Comparison of ENCODE assay signal across 37 cellular contexts in genomic region chr3:32897981-32898623, GRCh38. TPM values are rescaled to one million over a fixed set of nuclear protein-coding genes. Genes with fewer than 3 reads are reported as not detected.
DNase-seq lines count a peak whose midpoint lies in the region; ATAC-seq, FAIRE-seq and TF ChIP-seq lines count a peak whose summit lies in the region.
"Had no signal": no experiment of that assay in that cellular context is flagged by ENCODE, and none has a peak within 500 bp of the region (broad histone marks: within the 10 kb centered on the region; RNA-seq: fewer than 3 reads in every experiment).

No MANE protein-coding gene starts in this region.

- peaks cover 57% of the 10 kb centered on the region for H3K27me3 Mint-ChIP-seq in HFFc6 (ENCODE audit: insufficient read depth)
- H3K27me3 Mint-ChIP-seq in chondrocyte (ENCODE audit: low read depth) = peaks cover 7% of the 10 kb centered on the region
- no peaks in the 10 kb centered on the region for H3K27me3 Mint-ChIP-seq in nephron progenitor cell (ENCODE audit: low read depth, poor library complexity)

- H3K4me3 Mint-ChIP-seq in HFFc6 (no peak overlapping the region), chondrocyte (ENCODE audit: unreplicated experiment) (no peak overlapping the region), nephron progenitor cell (no peak overlapping the region)
- H3K4me3 Mint-ChIP-seq: activated B cell treated with CpG ODN at 0.5 μM for 24 hours; activated naive CD8-positive, alpha-beta T cell treated with anti-CD3 and anti-CD28 coated beads, Interleukin-2, amount 10 ng/mL, durations not matched to agents 7 days and 5 days; activated T-cell treated with anti-CD3 and anti-CD28 coated beads, Interleukin-2, amount 50 U/mL, for 24 hours; CD4-positive, alpha-beta T cell; mesothelial cell of epicardium; naive B cell had no signal

- 39% methylated on average over 5 of the region's 5 CpGs for WGBS in A549 (ENCODE audit: missing lambda C conversion rate)

- H3K9me3 Mint-ChIP-seq in HFFc6 (no peaks in the 10 kb centered on the region), chondrocyte (ENCODE audit: low read depth) (no peaks in the 10 kb centered on the region), nephron progenitor cell (peaks cover 13% of the 10 kb centered on the region)
- H3K9me3 Mint-ChIP-seq: activated B cell treated with CpG ODN at 0.5 μM for 24 hours; activated naive CD8-positive, alpha-beta T cell treated with anti-CD3 and anti-CD28 coated beads, Interleukin-2, amount 10 ng/mL, durations not matched to agents 7 days and 5 days; activated T-cell treated with anti-CD3 and anti-CD28 coated beads, Interleukin-2, amount 50 U/mL, for 24 hours; CD4-positive, alpha-beta T cell; mesothelial cell of epicardium; naive B cell had no signal

- TF ChIP-seq POLR2A in A549 (IDR thresholded peaks at IDR 0.05; ENCODE audit: low read length) = no peak

- CTCF ChIA-PET in A549 (lab: Yijun Ruan, JAX) = interaction anchor here (0.6 to 1.2 kb wide), 8 partner anchors 13 to 1802 kb away, joined by 3 to 7 read pairs (median 4); no protein-coding TSS in a partner anchor

- no peak for TF ChIP-seq RAD21 in A549 (conservative IDR thresholded peaks at IDR 0.05 in 1 of 2, IDR thresholded peaks at IDR 0.05 in 1 of 2)

- peak; percentile 62 to 63; a peak in 4 of 6 replicates for ATAC-seq in A549
- ATAC-seq: esophagus mucosa, foreskin keratinocyte had no signal

- H3K36me3 Mint-ChIP-seq in HFFc6 (ENCODE audit: low read depth) (no peaks in the 10 kb centered on the region), chondrocyte (ENCODE audit: low read depth) (no peaks in the 10 kb centered on the region), nephron progenitor cell (ENCODE audit: low read depth) (peaks cover 87% of the 10 kb centered on the region)
- H3K36me3 Mint-ChIP-seq: activated naive CD8-positive, alpha-beta T cell treated with anti-CD3 and anti-CD28 coated beads, Interleukin-2, amount 10 ng/mL, durations not matched to agents 7 days and 5 days; mesothelial cell of epicardium; naive B cell had no signal

- no peak overlapping the region for H3K4me3 ChIP-seq in A549
- H3K4me3 ChIP-seq: ascending aorta had no signal

- 0 out of 3 replicates have a peak, but pooled peaks have one; percentile 7 for TF ChIP-seq CTCF in A549 (IDR thresholded peaks at IDR 0.05)
- 0 out of 2 replicates have a peak, but pooled peaks have one; percentile 27 for TF ChIP-seq CTCF in HFFc6 (IDR thresholded peaks at IDR 0.05)
- peak; percentile 25 for TF ChIP-seq CTCF in chondrocyte (IDR thresholded peaks at IDR 0.05)
- TF ChIP-seq CTCF in nephron progenitor cell (IDR thresholded peaks at IDR 0.05) = no peak

- no peak overlapping the region for H3K27ac ChIP-seq in A549
- H3K27ac ChIP-seq: ascending aorta, foreskin keratinocyte had no signal

- no peaks in the 10 kb centered on the region for H3K4me1 ChIP-seq in A549
- H3K4me1 ChIP-seq: ascending aorta, foreskin keratinocyte had no signal

- H3K27ac Mint-ChIP-seq in HFFc6 (no peak overlapping the region), chondrocyte (ENCODE audit: unreplicated experiment) (no peak overlapping the region), nephron progenitor cell (peak overlapping the region; percentile 57)
- H3K27ac Mint-ChIP-seq: activated B cell treated with CpG ODN at 0.5 μM for 24 hours; activated naive CD8-positive, alpha-beta T cell treated with anti-CD3 and anti-CD28 coated beads, Interleukin-2, amount 10 ng/mL, durations not matched to agents 7 days and 5 days; activated T-cell treated with anti-CD3 and anti-CD28 coated beads, Interleukin-2, amount 50 U/mL, for 24 hours; CD4-positive, alpha-beta T cell; mesothelial cell of epicardium; naive B cell had no signal

- no peak overlapping the region for H3K4me2 ChIP-seq in A549

- no peak for DNase-seq in A549 (ENCODE audit: low read depth in 1 of 2, low spot score in 1 of 2)
- no peak for DNase-seq in HFFc6
- DNase-seq in chondrocyte (ENCODE audit: low spot score) = no peak
- no peak for DNase-seq in nephron progenitor cell
- no peak for DNase-seq in NCI-H1694 treated with DMSO at 0.1 percent for 48 hours (lab: John Stamatoyannopoulos, UW)
- no peak for DNase-seq in NCI-H1105 (lab: John Stamatoyannopoulos, UW)
- DNase-seq in NCI-H345 treated with DMSO at 0.1 percent for 48 hours (lab: John Stamatoyannopoulos, UW; ENCODE audit: unreplicated experiment) = no peak
- no peak for DNase-seq in inferior parietal cortex (ENCODE audit: extremely low spot score)
- DNase-seq: activated B cell treated with CpG ODN at 0.5 μM for 24 hours; activated CD4-positive, alpha-beta T cell treated with anti-CD3 and anti-CD28 coated beads, Interleukin-2, amount 50 U/mL, for 1 hour; activated effector memory CD4-positive, alpha-beta T cell treated with anti-CD3 and anti-CD28 coated beads, Interleukin-2, amount 50 U/mL, for 16 hours; activated naive CD8-positive, alpha-beta T cell treated with anti-CD3 and anti-CD28 coated beads, Interleukin-2, amount 10 ng/mL, durations not matched to agents 7 days and 5 days; activated T-cell treated with anti-CD3 and anti-CD28 coated beads, Interleukin-2, amount 50 U/mL, for 24 hours; AML-193; caudate nucleus; CD4-positive, alpha-beta T cell; cortex of kidney; effector memory CD4-positive, alpha-beta T cell; H7; head of caudate nucleus; Karpas-422; kidney; naive B cell; NCI-H1417 treated with DMSO at 0.1 percent for 48 hours; NCI-H2081 treated with DMSO at 0.1 percent for 48 hours; NCI-H446; retina; RPMI8226; small intestine; stimulated activated naive CD4-positive, alpha-beta T cell had no signal

- H3K4me1 Mint-ChIP-seq in HFFc6 (ENCODE audit: low read depth) (peaks cover 11% of the 10 kb centered on the region; the same call in 1 of the 2 replicates), chondrocyte (ENCODE audit: low read depth) (peaks cover 7% of the 10 kb centered on the region), nephron progenitor cell (peaks cover 32% of the 10 kb centered on the region)

- POLR2A ChIA-PET in A549 (lab: Yijun Ruan, JAX) = no interaction called here

- H3K9me3 ChIP-seq in A549 = no peaks in the 10 kb centered on the region
- H3K9me3 ChIP-seq: ascending aorta had no signal

- no peak for FAIRE-seq in A549 (lab: Jason Lieb, UNC)
- FAIRE-seq: A204.1, D721Med, kidney, small intestine had no signal

- TF ChIP-seq EP300 in A549 (IDR thresholded peaks at IDR 0.05) = no peak

TF ChIP-seq in A549, 52 proteins besides CTCF, POLR2A, EP300 and RAD21:
- no peak for TF ChIP-seq BCL3 (IDR thresholded peaks at IDR 0.05)
- no peak for TF ChIP-seq CBX2 (IDR thresholded peaks at IDR 0.05; ENCODE audit: borderline replicate concordance, low read depth)
- TF ChIP-seq NPAS2 (CRISPR knock-in tag; IDR thresholded peaks at IDR 0.05; ENCODE audit: borderline replicate concordance) = no peak
- no peak for TF ChIP-seq HOXB13 (CRISPR knock-in tag; IDR thresholded peaks at IDR 0.05; ENCODE audit: low read depth)
- TF ChIP-seq MAFK (IDR thresholded peaks at IDR 0.05; ENCODE audit: partially characterized antibody) = no peak
- TF ChIP-seq ZC3H11A (IDR thresholded peaks at IDR 0.05) = no peak
- no peak for TF ChIP-seq RARB (CRISPR knock-in tag; IDR thresholded peaks at IDR 0.05)
- no peak for TF ChIP-seq E2F6 (IDR thresholded peaks at IDR 0.05; ENCODE audit: borderline replicate concordance, low read depth)
- no peak for TF ChIP-seq TFCP2L1 (CRISPR knock-in tag; IDR thresholded peaks at IDR 0.05)
- TF ChIP-seq HOXB5 (CRISPR knock-in tag; IDR thresholded peaks at IDR 0.05) = no peak
- TF ChIP-seq TP53 (CRISPR knock-in tag; IDR thresholded peaks at IDR 0.05) = no peak
- no peak for TF ChIP-seq JUNB (IDR thresholded peaks at IDR 0.05)
- TF ChIP-seq HEYL (CRISPR knock-in tag; IDR thresholded peaks at IDR 0.05) = no peak
- no peak for TF ChIP-seq BHLHE40 (IDR thresholded peaks at IDR 0.05; ENCODE audit: low read depth, low read length)
- TF ChIP-seq HDAC2 (IDR thresholded peaks at IDR 0.05) = no peak

RNA-seq across cellular contexts. Expression of gene CCR4, which starts 53.3 kb away (rescaled TPM):
- 0.03 TPM in 1 of 2 replicates, not detected in the other for polyA plus RNA-seq in A549 (2011; rRNA removed)
- polyA plus RNA-seq in A549 (2012; cell fraction: cytosol; rRNA removed) = not detected in 2 replicates
- polyA plus RNA-seq in A549 (2012; cell fraction: nucleus; rRNA removed) = 0.01 and 0.02 TPM in 2 replicates
- not detected in 3 replicates for polyA plus RNA-seq in A549 (2017; fragmentation: RNase III; extraction: RNeasy Plus Mini Kit Qiagen cat#74134 plus additional on column Dnase treatment)
- 0.15 TPM in 1 of 2 replicates, not detected in the other for polyA minus RNA-seq in A549 (2011; rRNA and poly(A)+ RNA removed)
- not detected for total RNA-seq in HFFc6 (2021; fragmentation: NEBNext Ultra II Directional; extraction: Animal tissue kit (Norgen Biotek cat#: 25700))
- not detected in 3 replicates for total RNA-seq in chondrocyte
- total RNA-seq: foreskin keratinocyte, H7, mesothelial cell of epicardium, osteoblast had no signal
- polyA plus RNA-seq: foreskin keratinocyte had no signal
